8 cellular contexts compared by ENCODE assay signal in the genomic region with DNA sequence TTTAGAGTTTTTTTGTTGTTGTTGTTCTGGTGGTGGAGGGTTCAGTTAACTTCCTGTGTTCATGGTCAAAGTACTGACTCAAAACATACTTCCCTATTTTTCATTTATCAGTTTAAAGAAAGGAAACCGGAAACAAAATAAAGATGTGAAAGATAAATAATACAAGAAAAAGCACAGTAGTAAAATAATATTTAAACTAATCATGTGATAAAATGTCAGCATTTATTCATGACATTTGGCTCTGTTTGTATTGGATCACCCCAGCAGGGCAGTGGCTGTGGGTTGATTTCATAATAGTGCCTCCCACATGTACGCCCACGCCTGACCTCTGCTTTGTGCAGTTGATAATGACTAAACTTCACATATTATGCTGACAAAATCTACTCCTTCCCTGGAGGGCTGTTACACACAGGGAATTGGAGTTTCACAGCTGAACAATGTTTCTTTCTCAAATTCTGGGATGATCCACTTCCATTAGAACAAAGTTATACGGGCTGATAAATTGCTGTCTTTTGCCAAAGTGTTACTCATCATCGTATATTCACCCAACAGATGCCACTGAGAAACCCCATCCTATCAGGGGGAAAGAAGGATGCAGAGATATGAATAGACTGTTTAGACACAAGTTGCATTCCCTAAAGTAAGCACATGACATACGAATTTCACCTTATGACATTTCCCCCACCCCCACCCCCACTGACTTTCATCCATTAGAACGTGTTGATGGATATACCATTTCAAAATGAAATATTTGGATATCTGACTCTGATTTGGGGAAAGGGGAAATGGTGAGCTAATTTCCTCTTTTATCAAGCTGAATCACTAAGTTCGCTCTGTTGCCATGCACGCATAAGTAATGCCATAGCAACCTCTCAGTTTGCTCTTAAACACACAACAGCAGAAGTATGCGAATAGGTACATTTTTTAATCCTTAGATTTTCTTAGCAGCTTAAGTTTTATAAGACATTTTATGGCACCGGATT. TPM values are rescaled to one million over a fixed set of nuclear protein-coding genes. Genes with fewer than 3 reads are reported as not detected.
DNase-seq lines count a peak whose midpoint lies in the region; ATAC-seq and TF ChIP-seq lines count a peak whose summit lies in the region.

No MANE protein-coding gene starts in this region.

- DNase-seq in NK-92 treated with Interleukin-12 subunit alpha and Interleukin-12 subunit beta, amount 100 ng/mL, for 24 hours (lab: John Stamatoyannopoulos, UW): peak; percentile 2
- DNase-seq in NK-92 (lab: John Stamatoyannopoulos, UW; ENCODE audit: unreplicated experiment) (no peak), OCI-LY7 (ENCODE audit: low spot score) (peak; percentile 20), fibroblast of pulmonary artery (ENCODE audit: low read depth) (peak; percentile 94), retinal pigment epithelial cell (ENCODE audit: low read depth) (peak; percentile 62), NCI-H1092 (lab: John Stamatoyannopoulos, UW) (no peak), nephron progenitor cell (no peak)

- peaks cover 23% of the 10 kb centered on the region for H3K9me3 Mint-ChIP-seq in nephron progenitor cell

- peaks cover 9% of the 10 kb centered on the region for H3K27me3 Mint-ChIP-seq in nephron progenitor cell (ENCODE audit: low read depth, poor library complexity)

- no peak overlapping the region for H3K4me3 Mint-ChIP-seq in nephron progenitor cell

- H3K4me2 ChIP-seq in OCI-LY7 (ENCODE audit: low read length): peak overlapping the region; percentile 48

- H3K4me3 ChIP-seq in OCI-LY7 (ENCODE audit: low read depth, low read length, poor library complexity, severe bottlenecking) (peak overlapping the region; percentile 30), fibroblast of pulmonary artery (replicated peaks; ENCODE audit: low read depth, low read length) (no peak overlapping the region), retinal pigment epithelial cell (ENCODE audit: low read length) (no peak overlapping the region)

- POLR2A ChIA-PET in OCI-LY7 (lab: Charles Lee): interaction anchor here (0.5 kb wide), 1 partner anchor 152 kb away, joined by 3 read pairs; no protein-coding TSS in a partner anchor

- H3K27ac ChIP-seq in OCI-LY7 (ENCODE audit: low read depth, low read length, poor library complexity, severe bottlenecking): peak overlapping the region; percentile 44

- peaks cover 5% of the 10 kb centered on the region for H3K4me1 Mint-ChIP-seq in nephron progenitor cell

- no peaks in the 10 kb centered on the region for H3K36me3 ChIP-seq in OCI-LY7 (ENCODE audit: insufficient read depth, low read length)

- CTCF ChIA-PET in OCI-LY7 (lab: Charles Lee; ENCODE audit: unreplicated experiment): no interaction called here

- no peaks in the 10 kb centered on the region for H3K36me3 Mint-ChIP-seq in nephron progenitor cell (ENCODE audit: low read depth)

- H3K27ac Mint-ChIP-seq in nephron progenitor cell: no peak overlapping the region

- H2AFZ ChIP-seq in OCI-LY7 (ENCODE audit: low read length): peak overlapping the region; percentile 94

- no peaks in the 10 kb centered on the region for H3K79me2 ChIP-seq in OCI-LY7 (ENCODE audit: insufficient read depth, low read depth, low read length)

- no peaks in the 10 kb centered on the region for H4K20me1 ChIP-seq in OCI-LY7 (ENCODE audit: insufficient read depth, low read length)

- intact Hi-C loops in OCI-LY7 (cut with micrococcal nuclease; ENCODE audit: unreplicated experiment): no loop called here

- no peaks in the 10 kb centered on the region for H3K9me3 ChIP-seq in OCI-LY7 (ENCODE audit: low read length)

- no TSS peak for BruUV-seq in OCI-LY7 (replicated peaks; lab: Mats Ljungman, UMichigan)

- no peaks in the 10 kb centered on the region for H3K9me2 ChIP-seq in OCI-LY7 (ENCODE audit: insufficient read depth, low read length)

- peaks cover 43% of the 10 kb centered on the region for H3K4me1 ChIP-seq in OCI-LY7 (ENCODE audit: insufficient read depth, low read length, poor library complexity, severe bottlenecking)

- TF ChIP-seq CTCF in OCI-LY7 (conservative IDR thresholded peaks at IDR 0.05; ENCODE audit: low read length): no peak
- no peak for TF ChIP-seq CTCF in fibroblast of pulmonary artery (IDR thresholded peaks at IDR 0.05; ENCODE audit: low read length, missing control alignments)
- TF ChIP-seq CTCF in retinal pigment epithelial cell (conservative IDR thresholded peaks at IDR 0.05; ENCODE audit: low read depth, low read length): no peak
- no peak for TF ChIP-seq CTCF in nephron progenitor cell (IDR thresholded peaks at IDR 0.05)

- ATAC-seq in HG02884 (IDR thresholded peaks at IDR 0.05; ENCODE audit: unreplicated experiment): peak; percentile 82

RNA-seq across cellular contexts. Expression of gene AMELX, which starts 48.4 kb away (rescaled TPM):
- total RNA-seq in OCI-LY7 (2014; rRNA removed; shearing (Covaris generic)): not detected in 2 replicates
- total RNA-seq in OCI-LY7 (2022): not detected in 2 replicates

Comparison
In these comparisons a context has a peak if more than half of its experiments do, and no peak if none do; other contexts are left out.
1. DNase-seq: peak in NK-92 treated with Interleukin-12 subunit alpha and Interleukin-12 subunit beta, amount 100 ng/mL, for 24 hours (single experiment), OCI-LY7 (single experiment), fibroblast of pulmonary artery (single experiment) and retinal pigment epithelial cell (single experiment); none in NK-92 (single experiment), NCI-H1092 (single experiment) and nephron progenitor cell (single experiment).